Comparison of ENCODE assay signal across 1 cellular context in the genomic region with DNA sequence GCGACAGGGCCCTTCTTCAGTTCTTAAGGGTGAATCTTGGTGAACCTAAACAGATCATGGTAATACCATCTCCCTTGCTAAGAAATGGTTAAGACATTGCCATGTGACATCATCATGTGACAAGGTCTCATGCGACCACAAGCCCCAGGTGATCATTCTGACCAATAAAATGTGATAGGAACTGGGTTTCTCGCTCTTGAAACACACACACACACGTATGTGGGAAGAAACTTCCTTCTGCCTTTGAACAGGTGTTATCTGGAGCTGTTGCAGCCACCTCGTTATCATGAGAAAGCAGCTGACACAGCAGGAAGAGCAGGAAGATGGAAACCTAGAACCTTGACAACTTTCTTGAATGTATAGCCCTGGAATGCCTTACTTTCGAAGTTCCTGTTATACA.
TF ChIP-seq lines count a peak whose summit lies in the region.

No MANE protein-coding gene starts in this region.

TF ChIP-seq in K562, 482 proteins besides CTCF, POLR2A, EP300 and RAD21 (continued from another document):
- TF ChIP-seq RREB1 (CRISPR knock-in tag; IDR thresholded peaks at IDR 0.05) (no peak), ETV1 (tag; conservative IDR thresholded peaks at IDR 0.05; ENCODE audit: low read depth) (no peak), NFYB (IDR thresholded peaks at IDR 0.05; ENCODE audit: extremely low read depth, insufficient read length) (peak; percentile 48), ZNF589 (CRISPR knock-in tag; IDR thresholded peaks at IDR 0.05; ENCODE audit: low read depth) (no peak), MAFK (IDR thresholded peaks at IDR 0.05; ENCODE audit: low read length) (0 out of 2 replicates have a peak, but pooled peaks have one; percentile 26), PTTG1 (tag; IDR thresholded peaks at IDR 0.05; ENCODE audit: low read depth) (no peak), HMGXB4 (CRISPR knock-in tag; IDR thresholded peaks at IDR 0.05) (no peak), CBFA2T3 (IDR thresholded peaks at IDR 0.05) (peak; percentile 70), SIN3A (IDR thresholded peaks at IDR 0.05; ENCODE audit: borderline replicate concordance in 2 of 2, control insufficient read depth in 1 of 2, low read depth in 2 of 2, low read length in 2 of 2) (no peak), ATF1 (CRISPR knock-in tag; IDR thresholded peaks at IDR 0.05) (no peak), ATF1 (tag; IDR thresholded peaks at IDR 0.05) (peak; percentile 54), YY1 (IDR thresholded peaks at IDR 0.05; ENCODE audit: borderline replicate concordance in 1 of 3, control insufficient read depth in 1 of 3, extremely low read depth in 1 of 3, insufficient read depth in 3 of 3, insufficient read length in 1 of 3, insufficient replicate concordance in 2 of 3, low read depth in 1 of 3, low read length in 2 of 3) (no peak), MAFG (tag; conservative IDR thresholded peaks at IDR 0.05) (peak; percentile 83), SNAPC5 (CRISPR knock-in tag; IDR thresholded peaks at IDR 0.05) (no peak), DNMT1 (IDR thresholded peaks at IDR 0.05) (no peak), ZNF785 (CRISPR knock-in tag; IDR thresholded peaks at IDR 0.05) (no peak), MBD2 (IDR thresholded peaks at IDR 0.05; ENCODE audit: borderline replicate concordance, low read depth) (no peak), ZNF398 (CRISPR knock-in tag; IDR thresholded peaks at IDR 0.05) (no peak), RB1 (IDR thresholded peaks at IDR 0.05; ENCODE audit: low read depth) (no peak), L3MBTL2 (IDR thresholded peaks at IDR 0.05) (peak; percentile 65; the same call in 1 of the 2 replicates), CREBBP (IDR thresholded peaks at IDR 0.05; ENCODE audit: low read depth, low read length) (no peak), TOE1 (IDR thresholded peaks at IDR 0.05; ENCODE audit: borderline replicate concordance) (peak; percentile 91), TOE1 (CRISPR knock-in tag; IDR thresholded peaks at IDR 0.05; ENCODE audit: borderline replicate concordance, low read depth) (no peak), STAT5A (IDR thresholded peaks at IDR 0.05; ENCODE audit: borderline replicate concordance, low read length) (0 out of 2 replicates have a peak, but pooled peaks have one; percentile 11), PKNOX1 (IDR thresholded peaks at IDR 0.05) (no peak), PRPF4 (IDR thresholded peaks at IDR 0.05; ENCODE audit: insufficient read depth, low read depth, low read length, poor library complexity, severe bottlenecking) (no peak), HNRNPK (IDR thresholded peaks at IDR 0.05; ENCODE audit: low read depth, low read length, poor library complexity, severe bottlenecking) (no peak), STAG1 (CRISPR knock-in tag; IDR thresholded peaks at IDR 0.05; ENCODE audit: borderline replicate concordance) (no peak), ARHGAP35 (IDR thresholded peaks at IDR 0.05; ENCODE audit: partially characterized antibody) (no peak), HBP1 (CRISPR knock-in tag; IDR thresholded peaks at IDR 0.05) (no peak), ZNF232 (CRISPR knock-in tag; IDR thresholded peaks at IDR 0.05) (0 out of 2 replicates have a peak, but pooled peaks have one; percentile 28), SRSF9 (IDR thresholded peaks at IDR 0.05; ENCODE audit: borderline replicate concordance, low read depth, low read length) (no peak), FOS (IDR thresholded peaks at IDR 0.05; ENCODE audit: extremely low read depth, insufficient read length) (peak; percentile 7)
- TF ChIP-seq, protein P1, sequence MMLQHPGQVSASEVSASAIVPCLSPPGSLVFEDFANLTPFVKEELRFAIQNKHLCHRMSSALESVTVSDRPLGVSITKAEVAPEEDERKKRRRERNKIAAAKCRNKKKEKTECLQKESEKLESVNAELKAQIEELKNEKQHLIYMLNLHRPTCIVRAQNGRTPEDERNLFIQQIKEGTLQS (IDR thresholded peaks at IDR 0.05), result peak; percentile 41; the same call in 1 of the 2 replicates
- TF ChIP-seq, protein P1 (CRISPR knock-in tag; conservative IDR thresholded peaks at IDR 0.05), result no peak
- TF ChIP-seq, protein P2, sequence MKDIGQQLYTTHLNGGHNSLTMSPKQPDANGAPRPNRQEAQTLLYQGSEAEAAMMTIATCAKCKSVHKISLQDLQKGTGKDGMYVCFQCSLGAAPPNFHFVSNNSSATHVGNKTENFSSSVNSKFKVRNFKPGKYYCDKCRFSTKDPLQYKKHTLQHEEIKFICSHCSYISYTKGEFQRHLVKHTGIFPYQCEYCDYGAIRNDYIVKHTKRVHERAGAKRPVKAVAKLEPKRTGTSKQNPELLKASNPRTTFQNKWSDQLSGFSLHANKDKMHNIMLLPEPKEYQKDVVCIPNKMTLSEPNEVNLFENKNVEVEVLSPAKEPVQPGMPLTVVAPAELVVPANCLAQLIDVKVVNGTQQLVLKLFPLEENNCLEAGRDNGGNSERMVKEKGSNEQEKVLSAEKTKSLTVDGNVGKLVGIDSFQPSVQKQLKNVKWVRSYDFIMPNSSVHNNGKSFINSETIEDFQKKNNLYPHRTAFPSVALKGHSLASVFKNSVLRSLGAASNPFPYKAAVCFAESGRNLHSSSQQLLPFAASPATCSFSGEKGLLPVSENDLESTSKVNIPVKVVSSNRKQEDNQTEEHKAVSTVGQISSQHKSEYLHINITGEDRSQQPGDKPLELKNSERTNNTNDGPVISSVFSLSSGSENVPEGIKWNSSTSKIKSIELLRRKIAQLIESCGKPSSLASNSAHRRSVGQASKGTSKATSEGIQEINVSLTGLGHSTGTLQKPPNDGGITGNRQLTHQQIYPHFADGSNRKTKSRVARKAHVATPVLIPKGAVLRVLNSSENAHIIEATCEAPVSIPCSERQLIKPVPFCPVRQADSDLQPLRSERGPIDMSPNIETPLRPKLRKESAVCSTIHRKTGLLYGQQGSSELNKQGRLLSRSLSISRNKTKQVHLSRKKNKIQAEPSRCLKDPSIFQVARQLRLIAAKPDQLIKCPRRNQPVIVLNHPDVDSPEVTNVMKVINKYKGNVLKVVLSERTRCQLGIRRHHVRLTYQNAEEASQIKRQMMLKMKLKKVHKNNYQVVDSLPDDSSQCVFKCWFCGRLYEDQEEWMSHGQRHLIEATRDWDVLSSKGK (CRISPR knock-in tag; IDR thresholded peaks at IDR 0.05), result no peak
- TF ChIP-seq, protein P3, sequence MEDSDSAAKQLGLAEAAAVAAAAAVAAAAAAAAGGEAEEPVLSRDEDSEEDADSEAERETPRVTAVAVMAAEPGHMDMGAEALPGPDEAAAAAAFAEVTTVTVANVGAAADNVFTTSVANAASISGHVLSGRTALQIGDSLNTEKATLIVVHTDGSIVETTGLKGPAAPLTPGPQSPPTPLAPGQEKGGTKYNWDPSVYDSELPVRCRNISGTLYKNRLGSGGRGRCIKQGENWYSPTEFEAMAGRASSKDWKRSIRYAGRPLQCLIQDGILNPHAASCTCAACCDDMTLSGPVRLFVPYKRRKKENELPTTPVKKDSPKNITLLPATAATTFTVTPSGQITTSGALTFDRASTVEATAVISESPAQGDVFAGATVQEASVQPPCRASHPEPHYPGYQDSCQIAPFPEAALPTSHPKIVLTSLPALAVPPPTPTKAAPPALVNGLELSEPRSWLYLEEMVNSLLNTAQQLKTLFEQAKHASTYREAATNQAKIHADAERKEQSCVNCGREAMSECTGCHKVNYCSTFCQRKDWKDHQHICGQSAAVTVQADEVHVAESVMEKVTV (CRISPR knock-in tag; IDR thresholded peaks at IDR 0.05), result no peak
- TF ChIP-seq, protein P4, sequence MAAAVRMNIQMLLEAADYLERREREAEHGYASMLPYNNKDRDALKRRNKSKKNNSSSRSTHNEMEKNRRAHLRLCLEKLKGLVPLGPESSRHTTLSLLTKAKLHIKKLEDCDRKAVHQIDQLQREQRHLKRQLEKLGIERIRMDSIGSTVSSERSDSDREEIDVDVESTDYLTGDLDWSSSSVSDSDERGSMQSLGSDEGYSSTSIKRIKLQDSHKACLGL (CRISPR knock-in tag; IDR thresholded peaks at IDR 0.05; ENCODE audit: borderline replicate concordance, poor library complexity, severe bottlenecking), result no peak
